8 cellular contexts compared by ENCODE assay signal in the genomic region with DNA sequence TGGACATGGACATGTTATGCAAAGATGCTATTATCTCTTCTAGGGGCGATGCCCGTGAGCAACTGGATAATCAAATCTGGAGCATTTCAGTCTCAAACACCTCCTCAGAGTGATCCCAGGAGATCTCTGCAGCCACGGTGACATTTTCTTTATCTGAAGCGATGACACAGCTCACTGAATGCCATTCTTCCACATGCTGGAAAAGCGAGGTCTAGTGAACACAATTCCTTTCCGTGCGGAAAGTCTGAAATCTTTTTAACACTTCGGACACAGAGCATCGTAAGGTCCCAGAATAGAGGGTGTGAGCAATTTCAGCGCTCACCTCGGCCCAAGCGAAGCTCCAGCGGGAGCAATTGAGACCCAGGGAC. TPM values are rescaled to one million over a fixed set of nuclear protein-coding genes. Genes with fewer than 3 reads are reported as not detected.
DNase-seq lines count a peak whose midpoint lies in the region; ATAC-seq and TF ChIP-seq lines count a peak whose summit lies in the region.

No MANE protein-coding gene starts in this region.

- no peak for TF ChIP-seq CTCF in CD8-positive, alpha-beta T cell (IDR thresholded peaks at IDR 0.05)
- TF ChIP-seq CTCF in neural crest cell (conservative IDR thresholded peaks at IDR 0.05): no peak

- no peaks in the 10 kb centered on the region for H3K9me3 Mint-ChIP-seq in CD8-positive, alpha-beta T cell
- H3K9me3 Mint-ChIP-seq in neural crest cell: no peaks in the 10 kb centered on the region

- DNase-seq in CD8-positive, alpha-beta T cell: no peak
- DNase-seq in Karpas-422 (peak; percentile 82), neural crest cell (ENCODE audit: low read depth, low spot score) (no peak), sciatic nerve (ENCODE audit: low spot score) (no peak), 8988T (no peak), GF-D8 (lab: John Stamatoyannopoulos, UW) (no peak)

- CTCF ChIA-PET in CD8-positive, alpha-beta T cell (lab: Charles Lee): interaction anchor here (0.7 to 3.7 kb wide), 10 partner anchors 10 to 121 kb away, joined by 3 to 18 read pairs (median 4); no protein-coding TSS in a partner anchor

- H3K36me3 Mint-ChIP-seq in CD8-positive, alpha-beta T cell: peaks cover 35% of the 10 kb centered on the region
- peaks cover 12% of the 10 kb centered on the region for H3K36me3 Mint-ChIP-seq in neural crest cell (ENCODE audit: low read depth)

- peak overlapping the region; percentile 88 for H3K4me3 Mint-ChIP-seq in CD8-positive, alpha-beta T cell
- H3K4me3 Mint-ChIP-seq in neural crest cell: peak overlapping the region; percentile 96

- no peaks in the 10 kb centered on the region for H3K27me3 Mint-ChIP-seq in CD8-positive, alpha-beta T cell (ENCODE audit: low read depth)
- no peaks in the 10 kb centered on the region for H3K27me3 Mint-ChIP-seq in neural crest cell (ENCODE audit: low read depth)

- H3K4me3 ChIP-seq in CD8-positive, alpha-beta T cell (ENCODE audit: low read depth, low read length): peak overlapping the region; percentile 99
- H3K4me3 ChIP-seq in Karpas-422 (ENCODE audit: low read length): peak overlapping the region; percentile 97
- peak overlapping the region; percentile 95 to 96 for H3K4me3 ChIP-seq in duodenal mucosa (ENCODE audit: low read depth in 1 of 2, low read length in 2 of 2)

- H3K9me2 ChIP-seq in Karpas-422 (replicated peaks; ENCODE audit: insufficient read depth, low read length): no peaks in the 10 kb centered on the region

- H3K27ac Mint-ChIP-seq in CD8-positive, alpha-beta T cell: peak overlapping the region; percentile 84
- H3K27ac Mint-ChIP-seq in neural crest cell (ENCODE audit: unreplicated experiment): peak overlapping the region; percentile 98

- H4K20me1 ChIP-seq in Karpas-422 (ENCODE audit: insufficient read depth, low read depth, low read length): peaks cover 20% of the 10 kb centered on the region

- H3K4me1 ChIP-seq in CD8-positive, alpha-beta T cell (ENCODE audit: insufficient read depth, low read length): peaks cover 25% of the 10 kb centered on the region
- H3K4me1 ChIP-seq in Karpas-422 (ENCODE audit: low read length) (peaks cover 40% of the 10 kb centered on the region), duodenal mucosa (ENCODE audit: control insufficient read depth in 1 of 2, insufficient read depth in 2 of 2, low read length in 2 of 2) (peaks cover 32 to 35% of the 10 kb centered on the region in 2 donors)

- no peaks in the 10 kb centered on the region for H3K36me3 ChIP-seq in CD8-positive, alpha-beta T cell (ENCODE audit: insufficient read depth, low read length)
- H3K36me3 ChIP-seq in Karpas-422 (ENCODE audit: insufficient read depth, low read length) (peaks cover 21% of the 10 kb centered on the region), duodenal mucosa (ENCODE audit: control insufficient read depth in 1 of 2, insufficient read depth in 2 of 2, low read length in 2 of 2) (peaks cover 4 to 6% of the 10 kb centered on the region in 2 donors)

- H2AFZ ChIP-seq in Karpas-422 (ENCODE audit: low read length): peak overlapping the region; percentile 73; the same call in 1 of the 2 replicates

- POLR2A ChIA-PET in CD8-positive, alpha-beta T cell (lab: Charles Lee): interaction anchor here (1.2 to 4.3 kb wide), 6 partner anchors 11 to 122 kb away, joined by 3 to 26 read pairs (median 4); a partner anchor contains a TSS

- peaks cover 45% of the 10 kb centered on the region for H3K79me2 ChIP-seq in Karpas-422 (ENCODE audit: low read length)

- H3K4me2 ChIP-seq in Karpas-422 (ENCODE audit: low read depth, low read length, poor library complexity, severe bottlenecking): peak overlapping the region; percentile 94

- H3K27ac ChIP-seq in CD8-positive, alpha-beta T cell (ENCODE audit: low read depth, low read length): peak overlapping the region; percentile 72
- H3K27ac ChIP-seq in Karpas-422 (ENCODE audit: low read length): peak overlapping the region; percentile 86
- H3K27ac ChIP-seq in duodenal mucosa (ENCODE audit: low read depth, low read length): peak overlapping the region; percentile 85

- H3K9me3 ChIP-seq in CD8-positive, alpha-beta T cell (ENCODE audit: low read length): no peaks in the 10 kb centered on the region
- H3K9me3 ChIP-seq in Karpas-422 (ENCODE audit: low read length) (no peaks in the 10 kb centered on the region), duodenal mucosa (ENCODE audit: control insufficient read depth in 1 of 2, low read length in 2 of 2) (no peaks in the 10 kb centered on the region)

- ATAC-seq in CD8-positive, alpha-beta T cell: peak; percentile 2
- no peak for ATAC-seq in sciatic nerve
- no peak for ATAC-seq in GM21526 (IDR thresholded peaks at IDR 0.05; ENCODE audit: low FRiP score, unreplicated experiment)

- peaks cover 38% of the 10 kb centered on the region for H3K4me1 Mint-ChIP-seq in CD8-positive, alpha-beta T cell (ENCODE audit: low read depth)
- H3K4me1 Mint-ChIP-seq in neural crest cell: peaks cover 41% of the 10 kb centered on the region

- intact Hi-C loops in CD8-positive, alpha-beta T cell (cut with DNase I, micrococcal nuclease): loop anchor here (1.0 to 5.0 kb wide), 6 partner anchors 12 to 539 kb away; a partner anchor contains a TSS
- intact Hi-C loops in sciatic nerve (cut with DNase I): no loop called here

- H3K27me3 ChIP-seq in CD8-positive, alpha-beta T cell (ENCODE audit: insufficient read depth, low read length): no peaks in the 10 kb centered on the region
- no peaks in the 10 kb centered on the region for H3K27me3 ChIP-seq in Karpas-422 (ENCODE audit: low read length)
- H3K27me3 ChIP-seq in duodenal mucosa (ENCODE audit: control insufficient read depth in 1 of 2, insufficient read depth in 2 of 2, low read length in 2 of 2): no peaks in the 10 kb centered on the region

- H3K9ac ChIP-seq in Karpas-422 (ENCODE audit: low read length): peak overlapping the region; percentile 97
- H3K9ac ChIP-seq in duodenal mucosa (ENCODE audit: low read depth in 1 of 2, low read length in 2 of 2): peak overlapping the region; percentile 85 to 91

RNA-seq across cellular contexts. Expression of a gene that starts 0.5 kb away (rescaled TPM):
- under 1 TPM; 0.38 to 0.58 TPM for total RNA-seq in CD8-positive, alpha-beta T cell
- total RNA-seq in Karpas-422 (2014; rRNA removed; shearing (Covaris generic); ENCODE audit: low replicate concordance): 17.5 and 20.3 TPM in 2 replicates
- total RNA-seq in neural crest cell: 22.9 and 24.9 TPM in 2 replicates
- total RNA-seq in sciatic nerve: 0.36 TPM

RNA-seq across cellular contexts. Expression of a gene that starts 27.2 kb away (rescaled TPM):
- total RNA-seq in CD8-positive, alpha-beta T cell: 10 to 100 TPM; 15.3 to 18.7 TPM
- total RNA-seq in Karpas-422 (2014; rRNA removed; shearing (Covaris generic); ENCODE audit: low replicate concordance): 60.4 and 86.1 TPM in 2 replicates
- total RNA-seq in neural crest cell: 0.61 and 1.6 TPM in 2 replicates
- total RNA-seq in sciatic nerve: 1.8 TPM

RNA-seq across cellular contexts. Expression of a gene that starts 54.6 kb away (rescaled TPM):
- total RNA-seq in CD8-positive, alpha-beta T cell: 10 to 100 TPM; 39.4 to 41.6 TPM
- 21.0 and 34.2 TPM in 2 replicates for total RNA-seq in Karpas-422 (2014; rRNA removed; shearing (Covaris generic); ENCODE audit: low replicate concordance)
- total RNA-seq in neural crest cell (53.4 and 54.5 TPM in 2 replicates), sciatic nerve (18.4 TPM)

RNA-seq across cellular contexts. Expression of a gene that starts 54.8 kb away (rescaled TPM):
- 1 to 10 TPM; 5.5 to 5.8 TPM for total RNA-seq in CD8-positive, alpha-beta T cell
- 31.5 and 39.5 TPM in 2 replicates for total RNA-seq in Karpas-422 (2014; rRNA removed; shearing (Covaris generic); ENCODE audit: low replicate concordance)
- total RNA-seq in neural crest cell: 58.2 and 65.8 TPM in 2 replicates
- 168 TPM for total RNA-seq in sciatic nerve

Comparison
In these comparisons a context has a peak if more than half of its experiments do, and no peak if none do; other contexts are left out.
1. RNA of a gene that starts 0.5 kb away (total RNA-seq): 22.9 to 24.9 TPM in neural crest cell and 17.5 to 20.3 TPM in Karpas-422; 0.38 to 0.58 TPM in CD8-positive, alpha-beta T cell and 0.36 TPM in sciatic nerve (single experiment); every median in the first group is over 10 times any median in the second.
2. Peak in every context shown above with its lines, with median percentiles within 50 percentile points of each other: H3K27ac ChIP-seq and H3K4me3 ChIP-seq.